In genomic region chr4:38327174-38327573, GRCh38 we compare ENCODE assay signal across 16 cellular contexts.
DNase-seq lines count a peak whose midpoint lies in the region; ATAC-seq and TF ChIP-seq lines count a peak whose summit lies in the region.
"Had no signal": no experiment of that assay in that cellular context is flagged by ENCODE, and none has a peak within 500 bp of the region (broad histone marks: within the 10 kb centered on the region; RNA-seq: fewer than 3 reads in every experiment).

No MANE protein-coding gene starts in this region.

- TF ChIP-seq CTCF in 22Rv1 (IDR thresholded peaks at IDR 0.05): no peak
- TF ChIP-seq CTCF in uterus (IDR thresholded peaks at IDR 0.05): no peak

- H3K27me3 ChIP-seq in CD4-positive, CD25-positive, alpha-beta regulatory T cell (ENCODE audit: control insufficient read depth, insufficient read depth, low read length): no peaks in the 10 kb centered on the region
- no peaks in the 10 kb centered on the region for H3K27me3 ChIP-seq in uterus

- TF ChIP-seq POLR2A in uterus (IDR thresholded peaks at IDR 0.05): no peak

- H3K9me3 ChIP-seq in CD4-positive, CD25-positive, alpha-beta regulatory T cell (ENCODE audit: control insufficient read depth in 2 of 2, low read length in 2 of 2): peaks cover 0 to 3% of the 10 kb centered on the region in 2 experiments
- no peaks in the 10 kb centered on the region for H3K9me3 ChIP-seq in uterus
- H3K9me3 ChIP-seq: HAP-1 had no signal

- POLR2A ChIA-PET in T-cell (lab: Charles Lee): interaction anchor here in 1 of 2 donors (0.6 kb wide), 1 partner anchor 28 kb away, joined by 3 read pairs; no protein-coding TSS in a partner anchor
- POLR2A ChIA-PET in naive thymus-derived CD8-positive, alpha-beta T cell (lab: Charles Lee): interaction anchor here (1.2 to 2.2 kb wide), 2 partner anchors 9 to 202 kb away, joined by 3 to 6 read pairs; no protein-coding TSS in a partner anchor

- no peaks in the 10 kb centered on the region for H3K36me3 Mint-ChIP-seq in CD4-positive, CD25-positive, alpha-beta regulatory T cell
- no peaks in the 10 kb centered on the region for H3K36me3 Mint-ChIP-seq in T-cell
- no peaks in the 10 kb centered on the region for H3K36me3 Mint-ChIP-seq in naive thymus-derived CD8-positive, alpha-beta T cell
- H3K36me3 Mint-ChIP-seq: CD8-positive, alpha-beta memory T cell had no signal

- H3K27ac ChIP-seq in 22Rv1 (peak overlapping the region; percentile 60), uterus (no peak overlapping the region)
- H3K27ac ChIP-seq in CD4-positive, CD25-positive, alpha-beta regulatory T cell (ENCODE audit: insufficient read depth, low read length, poor library complexity, severe bottlenecking): no peak overlapping the region
- H3K27ac ChIP-seq: GM23248, KMS-11 had no signal

- no peak overlapping the region for H3K4me3 ChIP-seq in CD4-positive, CD25-positive, alpha-beta regulatory T cell (ENCODE audit: low read depth, low read length)
- no peak overlapping the region for H3K4me3 ChIP-seq in uterus
- H3K4me3 ChIP-seq: GM23248, HAP-1 had no signal

- H3K4me1 ChIP-seq in CD4-positive, CD25-positive, alpha-beta regulatory T cell (ENCODE audit: control insufficient read depth, insufficient read depth, low read length, poor library complexity, severe bottlenecking): peaks cover 16% of the 10 kb centered on the region
- H3K4me1 ChIP-seq in uterus: no peaks in the 10 kb centered on the region

- peaks cover 0 to 70% (median 25%) of the 10 kb centered on the region in 4 donors for H3K4me1 Mint-ChIP-seq in CD4-positive, CD25-positive, alpha-beta regulatory T cell
- H3K4me1 Mint-ChIP-seq in T-cell: peaks cover 74 to 82% (median 80%) of the 10 kb centered on the region in 3 donors
- H3K4me1 Mint-ChIP-seq in naive thymus-derived CD8-positive, alpha-beta T cell: peaks cover 50 to 93% (median 74%) of the 10 kb centered on the region in 4 donors

- CTCF ChIA-PET in T-cell (lab: Charles Lee): no interaction called here

- intact Hi-C loops in uterus (cut with DNase I; ENCODE audit: low total_unique reads): loop anchor here (10.0 kb wide), 1 partner anchor 348 kb away; no protein-coding TSS in a partner anchor

- no peak for DNase-seq in CD4-positive, CD25-positive, alpha-beta regulatory T cell
- DNase-seq in T-cell: no peak
- DNase-seq in naive thymus-derived CD8-positive, alpha-beta T cell: no peak
- no peak for DNase-seq in uterus
- DNase-seq: AML-193; CD8-positive, alpha-beta memory T cell; COR-L47; DMS 273 treated with DMSO at 0.1 percent for 48 hours; DMS53; DND-41; EL; GM23248 had no signal

- H3K27ac Mint-ChIP-seq in CD4-positive, CD25-positive, alpha-beta regulatory T cell: peak overlapping the region; percentile 83 to 92 (median 87)
- peak overlapping the region; percentile 82 to 85 for H3K27ac Mint-ChIP-seq in T-cell
- H3K27ac Mint-ChIP-seq in naive thymus-derived CD8-positive, alpha-beta T cell: peak overlapping the region; percentile 34 to 97 (median 93)

- H3K9me3 Mint-ChIP-seq in CD4-positive, CD25-positive, alpha-beta regulatory T cell: peaks cover 0 to 2% (median 0%) of the 10 kb centered on the region in 7 donors
- H3K9me3 Mint-ChIP-seq in T-cell: peaks cover 0 to 6% (median 3%) of the 10 kb centered on the region in 3 donors
- H3K9me3 Mint-ChIP-seq in naive thymus-derived CD8-positive, alpha-beta T cell: no peaks in the 10 kb centered on the region
- H3K9me3 Mint-ChIP-seq: CD8-positive, alpha-beta memory T cell had no signal

- ATAC-seq in CD4-positive, CD25-positive, alpha-beta regulatory T cell (ENCODE audit: low read depth in 2 of 2): no peak
- ATAC-seq in T-cell (replicated peaks in 1 of 4) (no peak), HG03442 (IDR thresholded peaks at IDR 0.05; ENCODE audit: unreplicated experiment) (no peak)
- ATAC-seq in naive thymus-derived CD8-positive, alpha-beta T cell: no peak

- no peak overlapping the region for H3K4me3 Mint-ChIP-seq in CD4-positive, CD25-positive, alpha-beta regulatory T cell
- peak overlapping the region in 1 of 3 donors; percentile 78 for H3K4me3 Mint-ChIP-seq in T-cell
- H3K4me3 Mint-ChIP-seq in naive thymus-derived CD8-positive, alpha-beta T cell: peak overlapping the region in 2 of 10 donors; percentile 57 to 81
- H3K4me3 Mint-ChIP-seq: CD8-positive, alpha-beta memory T cell had no signal

- H3K27me3 Mint-ChIP-seq in CD4-positive, CD25-positive, alpha-beta regulatory T cell: no peaks in the 10 kb centered on the region
- no peaks in the 10 kb centered on the region for H3K27me3 Mint-ChIP-seq in T-cell
- no peaks in the 10 kb centered on the region for H3K27me3 Mint-ChIP-seq in naive thymus-derived CD8-positive, alpha-beta T cell
- H3K27me3 Mint-ChIP-seq: CD8-positive, alpha-beta memory T cell had no signal

- H3K36me3 ChIP-seq in CD4-positive, CD25-positive, alpha-beta regulatory T cell (ENCODE audit: control insufficient read depth, insufficient read depth, low read length): no peaks in the 10 kb centered on the region
- H3K36me3 ChIP-seq in uterus: no peaks in the 10 kb centered on the region
- H3K36me3 ChIP-seq: HAP-1 had no signal
